13 cellular contexts compared by ENCODE assay signal in genomic region chr3:112634786-112635541, GRCh38. TPM values are rescaled to one million over a fixed set of nuclear protein-coding genes. Genes with fewer than 3 reads are reported as not detected.
DNase-seq lines count a peak whose midpoint lies in the region; ATAC-seq and TF ChIP-seq lines count a peak whose summit lies in the region.
"Had no signal": no experiment of that assay in that cellular context is flagged by ENCODE, and none has a peak within 500 bp of the region (broad histone marks: within the 10 kb centered on the region; RNA-seq: fewer than 3 reads in every experiment).

No MANE protein-coding gene starts in this region.

- no peaks in the 10 kb centered on the region for H3K9me3 Mint-ChIP-seq in activated CD8-positive, alpha-beta T cell treated with anti-CD3 and anti-CD28 coated beads, Interleukin-2, amount 10 ng/mL, durations not matched to agents 7 days and 5 days (ENCODE audit: insufficient read depth)
- H3K9me3 Mint-ChIP-seq in T-helper 2 cell treated with Interferon-gamma antibody and Interleukin-4, amounts not matched to agents 5 μg/mL and 100 μg/mL, for 36 hours: no peaks in the 10 kb centered on the region

- intact Hi-C loops in colonic mucosa (cut with DNase I): no loop called here

- H3K4me1 ChIP-seq in BE2C (peaks cover 23% of the 10 kb centered on the region), colonic mucosa (no peaks in the 10 kb centered on the region), parathyroid adenoma (no peaks in the 10 kb centered on the region)

- no peak overlapping the region for H3K9ac ChIP-seq in colonic mucosa (ENCODE audit: low read depth in 2 of 2, low read length in 2 of 2)
- no peak overlapping the region for H3K9ac ChIP-seq in parathyroid adenoma

- no peaks in the 10 kb centered on the region for H3K36me3 Mint-ChIP-seq in activated CD8-positive, alpha-beta T cell treated with anti-CD3 and anti-CD28 coated beads, Interleukin-2, amount 10 ng/mL, durations not matched to agents 7 days and 5 days (ENCODE audit: low read depth)
- H3K36me3 Mint-ChIP-seq in T-helper 2 cell treated with Interferon-gamma antibody and Interleukin-4, amounts not matched to agents 5 μg/mL and 100 μg/mL, for 36 hours (ENCODE audit: low read depth): no peaks in the 10 kb centered on the region

- H3K4me2 ChIP-seq in parathyroid adenoma (ENCODE audit: low read length): no peak overlapping the region

- H3K36me3 ChIP-seq in BE2C (no peaks in the 10 kb centered on the region), colonic mucosa (no peaks in the 10 kb centered on the region), parathyroid adenoma (ENCODE audit: control insufficient read depth, insufficient read depth, low read length) (no peaks in the 10 kb centered on the region)

- peak overlapping the region; percentile 45 for H2AFZ ChIP-seq in parathyroid adenoma

- no peaks in the 10 kb centered on the region for H3K4me1 Mint-ChIP-seq in activated CD8-positive, alpha-beta T cell treated with anti-CD3 and anti-CD28 coated beads, Interleukin-2, amount 10 ng/mL, durations not matched to agents 7 days and 5 days (ENCODE audit: low read depth)
- peaks cover 10% of the 10 kb centered on the region for H3K4me1 Mint-ChIP-seq in T-helper 2 cell treated with Interferon-gamma antibody and Interleukin-4, amounts not matched to agents 5 μg/mL and 100 μg/mL, for 36 hours (ENCODE audit: low read depth)

- POLR2A ChIA-PET in activated CD8-positive, alpha-beta T cell treated with anti-CD3 and anti-CD28 coated beads, Interleukin-2, amount 10 ng/mL, durations not matched to agents 7 days and 5 days (lab: Charles Lee): interaction anchor here (0.6 to 0.9 kb wide), 2 partner anchors 141 to 243 kb away, joined by 3 to 4 read pairs; no protein-coding TSS in a partner anchor

- CTCF ChIA-PET in activated CD8-positive, alpha-beta T cell treated with anti-CD3 and anti-CD28 coated beads, Interleukin-2, amount 10 ng/mL, durations not matched to agents 7 days and 5 days (lab: Charles Lee): interaction anchor here (0.8 to 4.1 kb wide), 9 partner anchors 8 to 371 kb away, joined by 3 to 24 read pairs (median 3); no protein-coding TSS in a partner anchor

- DNase-seq in BE2C (no peak), NCI-H146 treated with DMSO at 0.1 percent for 48 hours (lab: John Stamatoyannopoulos, UW; ENCODE audit: unreplicated experiment) (peak; percentile 67), colonic mucosa (no peak), NCI-H526 (lab: John Stamatoyannopoulos, UW) (no peak), DMS53 treated with DMSO at 0.1 percent for 48 hours (lab: John Stamatoyannopoulos, UW; ENCODE audit: unreplicated experiment) (no peak)
- no peak for DNase-seq in activated CD8-positive, alpha-beta T cell treated with anti-CD3 and anti-CD28 coated beads, Interleukin-2, amount 10 ng/mL, durations not matched to agents 7 days and 5 days
- DNase-seq in T-helper 2 cell treated with Interferon-gamma antibody and Interleukin-4, amounts not matched to agents 5 μg/mL and 100 μg/mL, for 36 hours (ENCODE audit: low spot score): no peak
- DNase-seq: DMS79; NCI-H2081 treated with DMSO at 0.1 percent for 48 hours; stimulated activated CD4-positive, alpha-beta T cell treated with anti-CD3 and anti-CD28 coated beads, Interleukin-4, amount 100 ng/mL, for 24 hours had no signal

- TF ChIP-seq CTCF in BE2C (IDR thresholded peaks at IDR 0.05; ENCODE audit: low read depth, low read length) (no peak), colonic mucosa (IDR thresholded peaks at IDR 0.05) (no peak), parathyroid adenoma (IDR thresholded peaks at IDR 0.05) (no peak)

- peak overlapping the region; percentile 6; the same call in 1 of the 2 replicates for H3K4me3 ChIP-seq in BE2C (ENCODE audit: low read depth, low read length)
- H3K4me3 ChIP-seq in colonic mucosa: no peak overlapping the region
- no peak overlapping the region for H3K4me3 ChIP-seq in parathyroid adenoma (ENCODE audit: low read depth, low read length)
- H3K4me3 ChIP-seq: mucosa of descending colon had no signal

- no peak for ATAC-seq in activated CD8-positive, alpha-beta T cell treated with anti-CD3 and anti-CD28 coated beads, Interleukin-2, amount 10 ng/mL, durations not matched to agents 7 days and 5 days

- H3K27me3 ChIP-seq in BE2C (no peaks in the 10 kb centered on the region), colonic mucosa (no peaks in the 10 kb centered on the region), parathyroid adenoma (ENCODE audit: control insufficient read depth, insufficient read depth, low read length) (no peaks in the 10 kb centered on the region)

- no peaks in the 10 kb centered on the region for H3K79me2 ChIP-seq in parathyroid adenoma

- peaks cover 7% of the 10 kb centered on the region for H3K27me3 Mint-ChIP-seq in activated CD8-positive, alpha-beta T cell treated with anti-CD3 and anti-CD28 coated beads, Interleukin-2, amount 10 ng/mL, durations not matched to agents 7 days and 5 days (ENCODE audit: low read depth)
- peaks cover 5% of the 10 kb centered on the region for H3K27me3 Mint-ChIP-seq in T-helper 2 cell treated with Interferon-gamma antibody and Interleukin-4, amounts not matched to agents 5 μg/mL and 100 μg/mL, for 36 hours (ENCODE audit: low read depth)

- H3K27ac ChIP-seq in colonic mucosa: peak overlapping the region; percentile 55
- H3K27ac ChIP-seq in parathyroid adenoma: no peak overlapping the region
- H3K27ac ChIP-seq: HL-60 had no signal

- no peak overlapping the region for H3K4me3 Mint-ChIP-seq in activated CD8-positive, alpha-beta T cell treated with anti-CD3 and anti-CD28 coated beads, Interleukin-2, amount 10 ng/mL, durations not matched to agents 7 days and 5 days
- H3K4me3 Mint-ChIP-seq in T-helper 2 cell treated with Interferon-gamma antibody and Interleukin-4, amounts not matched to agents 5 μg/mL and 100 μg/mL, for 36 hours: no peak overlapping the region

- no peaks in the 10 kb centered on the region for H3K9me3 ChIP-seq in BE2C
- no peaks in the 10 kb centered on the region for H3K9me3 ChIP-seq in colonic mucosa
- no peaks in the 10 kb centered on the region for H3K9me3 ChIP-seq in parathyroid adenoma (ENCODE audit: control insufficient read depth, low read length)
- H3K9me3 ChIP-seq: mucosa of descending colon had no signal

- H3K27ac Mint-ChIP-seq in activated CD8-positive, alpha-beta T cell treated with anti-CD3 and anti-CD28 coated beads, Interleukin-2, amount 10 ng/mL, durations not matched to agents 7 days and 5 days: no peak overlapping the region
- no peak overlapping the region for H3K27ac Mint-ChIP-seq in T-helper 2 cell treated with Interferon-gamma antibody and Interleukin-4, amounts not matched to agents 5 μg/mL and 100 μg/mL, for 36 hours

RNA-seq across cellular contexts. Expression of gene CCDC80, which starts 6.0 kb away (rescaled TPM):
- 9.5 TPM for polyA plus RNA-seq in BE2C (2012; ENCODE audit: insufficient read depth, insufficient read length, low read depth)
- 10 to 100 TPM in 1 of 2 donors, 1 to 10 TPM in 1; 7.1 to 36.6 TPM for total RNA-seq in colonic mucosa
- not detected for total RNA-seq in activated CD8-positive, alpha-beta T cell treated with anti-CD3 and anti-CD28 coated beads, Interleukin-2, amount 10 ng/mL, durations not matched to agents 7 days and 5 days

Comparison
In these comparisons a context has a peak if more than half of its experiments do, and no peak if none do; other contexts are left out.
1. RNA of gene CCDC80, which starts 6.0 kb away (total RNA-seq): 7.1 to 36.6 TPM in colonic mucosa; not detected in activated CD8-positive, alpha-beta T cell treated with anti-CD3 and anti-CD28 coated beads, Interleukin-2, amount 10 ng/mL, durations not matched to agents 7 days and 5 days; every median in the first group is over 4 times any median in the second.